Comparison of ENCODE assay signal across 12 cellular contexts in the genomic region with DNA sequence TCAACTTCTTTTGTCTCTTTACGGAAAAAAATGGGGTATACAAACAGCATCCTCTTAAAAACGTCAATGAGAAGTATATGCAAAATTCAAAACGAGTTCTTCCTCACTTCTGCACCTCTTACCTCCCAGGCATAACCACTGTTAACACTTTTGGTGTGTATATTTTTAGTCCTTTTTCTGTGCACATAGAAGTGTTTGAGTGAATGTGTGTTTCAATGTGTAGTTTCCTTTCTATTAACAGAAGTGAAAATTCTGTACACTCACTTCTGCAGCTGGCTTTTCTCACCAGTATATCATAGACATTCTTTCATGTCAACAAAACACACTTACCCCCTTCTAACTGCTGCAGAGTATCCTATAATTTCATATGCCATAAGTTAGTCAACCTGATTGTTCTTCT. TPM values are rescaled to one million over a fixed set of nuclear protein-coding genes. Genes with fewer than 3 reads are reported as not detected.
DNase-seq lines count a peak whose midpoint lies in the region; ATAC-seq and TF ChIP-seq lines count a peak whose summit lies in the region.
"Had no signal": no experiment of that assay in that cellular context is flagged by ENCODE, and none has a peak within 500 bp of the region (broad histone marks: within the 10 kb centered on the region; RNA-seq: fewer than 3 reads in every experiment).

No MANE protein-coding gene starts in this region.

- no peak overlapping the region for H3K4me3 Mint-ChIP-seq in stimulated activated naive B cell treated with anti-CD40 and anti-IgM and Interleukin-4, amounts not matched to agents 10 μg/mL and 1 μg/mL and 100 μg/mL, for 72 hours

- no peaks in the 10 kb centered on the region for H3K9me3 ChIP-seq in testis
- H3K9me3 ChIP-seq: thyroid gland had no signal

- no peak overlapping the region for H3K27ac ChIP-seq in testis
- H3K27ac ChIP-seq: RWPE1, thyroid gland had no signal

- peaks cover 12 to 31% of the 10 kb centered on the region in 2 donors for H3K36me3 Mint-ChIP-seq in stimulated activated naive B cell treated with anti-CD40 and anti-IgM and Interleukin-4, amounts not matched to agents 10 μg/mL and 1 μg/mL and 100 μg/mL, for 72 hours

- no peak overlapping the region for H3K27ac Mint-ChIP-seq in stimulated activated naive B cell treated with anti-CD40 and anti-IgM and Interleukin-4, amounts not matched to agents 10 μg/mL and 1 μg/mL and 100 μg/mL, for 72 hours

- 70 to 73% methylated on average over 3 of the region's 3 CpGs for WGBS in testis, 2 donors

- peaks cover 8% of the 10 kb centered on the region for H3K4me1 ChIP-seq in testis

- peaks cover 8 to 35% of the 10 kb centered on the region in 2 donors for H3K4me1 Mint-ChIP-seq in stimulated activated naive B cell treated with anti-CD40 and anti-IgM and Interleukin-4, amounts not matched to agents 10 μg/mL and 1 μg/mL and 100 μg/mL, for 72 hours

- H3K4me3 ChIP-seq in testis: no peak overlapping the region
- H3K4me3 ChIP-seq: thyroid gland had no signal

- intact Hi-C loops in testis (cut with DNase I; ENCODE audit: low total_unique reads): no loop called here

- H3K36me3 ChIP-seq in testis (ENCODE audit: low read depth, missing control alignments): no peaks in the 10 kb centered on the region

- DNase-seq in stimulated activated naive B cell treated with anti-CD40 and anti-IgM and Interleukin-4, amounts not matched to agents 10 μg/mL and 1 μg/mL and 100 μg/mL, for 72 hours: no peak
- no peak for DNase-seq in activated T-cell treated with anti-CD3 and anti-CD28 coated beads, Interleukin-2, amount 50 U/mL, for 1 hour
- DNase-seq in testis: no peak
- no peak for DNase-seq in activated effector memory CD4-positive, alpha-beta T cell treated with anti-CD3 and anti-CD28 coated beads, Interleukin-2, amount 50 U/mL, for 16 hours
- DNase-seq: DMS 273 treated with DMSO at 0.1 percent for 48 hours, GOT3, hypothalamus, thyroid gland had no signal

- TF ChIP-seq CTCF in testis (IDR thresholded peaks at IDR 0.05): no peak

- ATAC-seq in GM19023 (IDR thresholded peaks at IDR 0.05; ENCODE audit: unreplicated experiment) (peak; percentile 55), GM21723 (IDR thresholded peaks at IDR 0.05; ENCODE audit: unreplicated experiment) (peak; percentile 74), HG03159 (IDR thresholded peaks at IDR 0.05; ENCODE audit: unreplicated experiment) (peak; percentile 56)
- peak; percentile 52 to 68 for ATAC-seq in stimulated activated naive B cell treated with anti-CD40 and anti-IgM and Interleukin-4, amounts not matched to agents 10 μg/mL and 1 μg/mL and 100 μg/mL, for 72 hours (replicated peaks)

- no peaks in the 10 kb centered on the region for H3K27me3 ChIP-seq in testis
- H3K27me3 ChIP-seq: thyroid gland had no signal

- no peak for TF ChIP-seq POLR2A in testis (IDR thresholded peaks at IDR 0.05)

- no peaks in the 10 kb centered on the region for H3K9me3 Mint-ChIP-seq in stimulated activated naive B cell treated with anti-CD40 and anti-IgM and Interleukin-4, amounts not matched to agents 10 μg/mL and 1 μg/mL and 100 μg/mL, for 72 hours

- no peaks in the 10 kb centered on the region for H3K27me3 Mint-ChIP-seq in stimulated activated naive B cell treated with anti-CD40 and anti-IgM and Interleukin-4, amounts not matched to agents 10 μg/mL and 1 μg/mL and 100 μg/mL, for 72 hours

RNA-seq across cellular contexts. Expression of a gene that starts 5.4 kb away (rescaled TPM):
- total RNA-seq in testis: 10 to 100 TPM; 35.5 to 36.1 TPM
- 50.5 TPM for polyA plus RNA-seq in testis (ENCODE audit: insufficient read depth, low read depth, low replicate concordance)

RNA-seq across cellular contexts. Expression of a gene that starts 5.6 kb away (rescaled TPM):
- total RNA-seq in testis: 10 to 100 TPM in 1 of 2 donors, 1 to 10 TPM in 1; 7.8 to 10.2 TPM
- 14.9 TPM for polyA plus RNA-seq in testis (ENCODE audit: insufficient read depth, low read depth, low replicate concordance)

RNA-seq across cellular contexts. Expression of a gene that starts 27.3 kb away (rescaled TPM):
- total RNA-seq in testis: 10 to 100 TPM; 11.9 to 15.2 TPM
- polyA plus RNA-seq in testis (ENCODE audit: insufficient read depth, low read depth, low replicate concordance): 11.1 TPM

RNA-seq across cellular contexts. Expression of a gene that starts 27.7 kb away (rescaled TPM):
- total RNA-seq in testis: 10 to 100 TPM; 22.4 to 25.5 TPM
- polyA plus RNA-seq in testis (ENCODE audit: insufficient read depth, low read depth, low replicate concordance): 22.6 TPM
